Comparison of ENCODE assay signal across 19 cellular contexts in genomic region chr1:206695751-206696150, GRCh38.
"Had no signal": no experiment of that assay in that cellular context is flagged by ENCODE, and none has a peak within 500 bp of the region (broad histone marks: within the 10 kb centered on the region; RNA-seq: fewer than 3 reads in every experiment).

No MANE protein-coding gene starts in this region.

- H3K9me3 ChIP-seq: adrenal gland, SK-N-SH, tibial artery, uterus had no signal

- H3K27ac ChIP-seq: parathyroid adenoma, uterus had no signal

- H3K27me3 ChIP-seq: adrenal gland, tibial artery, uterus had no signal

- H3K4me3 ChIP-seq: adrenal gland, tibial artery, uterus had no signal

- H3K4me3 Mint-ChIP-seq: activated CD8-positive, alpha-beta T cell treated with anti-CD3 and anti-CD28 coated beads for 36 hours; WTC11 had no signal

- H3K27me3 Mint-ChIP-seq: activated CD8-positive, alpha-beta T cell treated with anti-CD3 and anti-CD28 coated beads for 36 hours; naive thymus-derived CD4-positive, alpha-beta T cell had no signal

- H3K27ac Mint-ChIP-seq: activated CD8-positive, alpha-beta T cell treated with anti-CD3 and anti-CD28 coated beads for 36 hours; WTC11 had no signal

- H3K36me3 Mint-ChIP-seq: WTC11 had no signal

- H3K36me3 ChIP-seq: uterus had no signal

- H3K9ac ChIP-seq: parathyroid adenoma, SK-N-SH had no signal

- DNase-seq: activated CD4-positive, alpha-beta T cell treated with anti-CD3 and anti-CD28 coated beads for 4 hours; activated CD8-positive, alpha-beta T cell treated with anti-CD3 and anti-CD28 coated beads for 36 hours; activated effector memory CD4-positive, alpha-beta T cell treated with anti-CD3 and anti-CD28 coated beads, Interleukin-2, amount 50 U/mL, for 16 hours; activated naive CD4-positive, alpha-beta T cell treated with anti-CD3 and anti-CD28 coated beads, Interleukin-2, amount 50 U/mL, for 16 hours; activated T-cell treated with anti-CD3 and anti-CD28 coated beads, Interleukin-2, amount 50 U/mL, for 1 hour; adrenal gland; hypothalamus; islet precursor cell; mesenchymal stem cell; naive thymus-derived CD4-positive, alpha-beta T cell; SK-N-SH; stimulated activated CD4-positive, alpha-beta T cell treated with anti-CD3 and anti-CD28 coated beads, Interleukin-12 subunit alpha, Interleukin-12 subunit beta, amount 100 ng/mL, for 4 hours; stimulated activated CD4-positive, alpha-beta T cell treated with anti-CD3 and anti-CD28 coated beads, Interleukin-2, amount 100 ng/mL, for 24 hours; stimulated activated naive CD8-positive, alpha-beta T cell treated with anti-CD3 and anti-CD28 coated beads, Interleukin-15, Interleukin-2, amounts not matched to agents 100 U/mL and 50 U/mL, for 24 hours; substantia nigra; tibial artery; uterus had no signal

- ATAC-seq: activated CD8-positive, alpha-beta T cell treated with anti-CD3 and anti-CD28 coated beads for 36 hours; naive thymus-derived CD4-positive, alpha-beta T cell; stimulated activated naive CD8-positive, alpha-beta T cell treated with anti-CD3 and anti-CD28 coated beads, Interleukin-15, Interleukin-2, amounts not matched to agents 100 U/mL and 50 U/mL, for 24 hours; WTC11 had no signal

- H3K4me2 ChIP-seq: SK-N-SH had no signal

- H3K9me3 Mint-ChIP-seq: activated CD8-positive, alpha-beta T cell treated with anti-CD3 and anti-CD28 coated beads for 36 hours; WTC11 had no signal
